Comparison of ENCODE assay signal across 9 cellular contexts in the genomic region with DNA sequence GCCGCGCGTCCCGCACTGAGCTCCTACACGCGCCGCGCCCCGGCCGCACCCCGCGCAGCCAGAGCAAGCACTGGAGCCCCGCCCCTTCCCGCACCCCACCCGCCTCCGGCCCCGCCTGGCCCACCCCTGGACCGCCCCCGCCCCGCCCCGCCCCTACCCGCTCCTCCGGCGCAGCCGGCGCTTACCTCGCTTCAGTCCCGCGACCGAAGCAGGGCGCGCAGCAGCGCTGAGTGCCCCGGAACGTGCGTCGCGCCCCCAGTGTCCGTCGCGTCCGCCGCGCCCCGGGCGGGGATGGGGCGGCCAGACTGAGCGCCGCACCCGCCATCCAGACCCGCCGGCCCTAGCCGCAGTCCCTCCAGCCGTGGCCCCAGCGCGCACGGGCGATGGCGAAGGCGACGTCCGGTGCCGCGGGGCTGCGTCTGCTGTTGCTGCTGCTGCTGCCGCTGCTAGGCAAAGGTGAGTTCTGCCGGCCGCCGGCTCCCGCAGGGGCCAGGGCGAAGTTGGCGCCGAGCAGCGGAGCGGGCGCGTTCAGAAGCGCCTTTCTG. TPM values are rescaled to one million over a fixed set of nuclear protein-coding genes. Genes with fewer than 3 reads are reported as not detected.
A peak's percentile ranks its signal among the peaks of the same experiment; 100 is the strongest.
DNase-seq lines count a peak whose midpoint lies in the region; ATAC-seq and TF ChIP-seq lines count a peak whose summit lies in the region.
"Had no signal": no experiment of that assay in that cellular context is flagged by ENCODE, and none has a peak within 500 bp of the region (broad histone marks: within the 10 kb centered on the region; RNA-seq: fewer than 3 reads in every experiment).

RET (plus strand) TSS at position 194 of the 545 bp plus-strand sequence; CDS start at position 384, 190 bp downstream.

- peak within 1 kb of the TSS; percentile 79 for H3K4me3 Mint-ChIP-seq in neural progenitor cell

- H3F3A ChIP-seq in neural progenitor cell (ENCODE audit: low read depth), result peaks cover 17% of the 10 kb centered on the region

- H3K27me3 Mint-ChIP-seq in neural progenitor cell (ENCODE audit: insufficient read depth, low read depth), result peaks cover 44% of the 10 kb centered on the region

- H3K4me1 ChIP-seq in RWPE2 (ENCODE audit: insufficient read depth, poor library complexity, severe bottlenecking) (no peaks in the 10 kb centered on the region), esophagus muscularis mucosa (peaks cover 0 to 27% (median 20%) of the 10 kb centered on the region in 4 donors), neural progenitor cell (no peaks in the 10 kb centered on the region)

- H4K20me1 ChIP-seq in neural progenitor cell (ENCODE audit: low read depth), result peaks cover 9% of the 10 kb centered on the region

- H3K27ac ChIP-seq in RWPE2 (ENCODE audit: poor library complexity, severe bottlenecking), result no peak within 1 kb of the TSS
- H3K27ac ChIP-seq in esophagus muscularis mucosa (replicated peaks in 1 of 4), result no peak within 1 kb of the TSS
- no peak within 1 kb of the TSS for H3K27ac ChIP-seq in neural progenitor cell
- H3K27ac ChIP-seq: C4-2B had no signal

- H3K27ac Mint-ChIP-seq in neural progenitor cell, result no peak within 1 kb of the TSS

- ATAC-seq in RWPE2 (ENCODE audit: low read depth) (peak; percentile 33), HG02884 (IDR thresholded peaks at IDR 0.05; ENCODE audit: unreplicated experiment) (no peak), HG03135 (IDR thresholded peaks at IDR 0.05; ENCODE audit: unreplicated experiment) (no peak), GM18907 (IDR thresholded peaks at IDR 0.05; ENCODE audit: unreplicated experiment) (no peak)

- no peak within 1 kb of the TSS for H3K9ac ChIP-seq in neural progenitor cell

- DNase-seq in NCI-H345 (lab: John Stamatoyannopoulos, UW) (peak; percentile 37), NCI-H345 treated with DMSO at 0.1 percent for 48 hours (lab: John Stamatoyannopoulos, UW; ENCODE audit: unreplicated experiment) (no peak), RWPE2 (ENCODE audit: low spot score) (no peak), esophagus muscularis mucosa (ENCODE audit: extremely low spot score) (no peak), neural progenitor cell (ENCODE audit: low spot score) (peak; percentile 84)

- TF ChIP-seq CTCF in RWPE2 (IDR thresholded peaks at IDR 0.05; ENCODE audit: poor library complexity, severe bottlenecking) (no peak), esophagus muscularis mucosa (IDR thresholded peaks at IDR 0.05) (no peak), neural progenitor cell (IDR thresholded peaks at IDR 0.05) (no peak)

- H3K27me3 ChIP-seq in RWPE2 (ENCODE audit: insufficient read depth, poor library complexity, severe bottlenecking) (peaks cover 30% of the 10 kb centered on the region), esophagus muscularis mucosa (peaks cover 0 to 99% (median 9%) of the 10 kb centered on the region in 4 donors), neural progenitor cell (peaks cover 53% of the 10 kb centered on the region)

- H3K36me3 ChIP-seq in RWPE2 (ENCODE audit: low read depth) (no peaks in the 10 kb centered on the region), esophagus muscularis mucosa (no peaks in the 10 kb centered on the region), neural progenitor cell (no peaks in the 10 kb centered on the region)

- H2AFZ ChIP-seq in neural progenitor cell (replicated peaks), result peak within 1 kb of the TSS; percentile 91

- no peaks in the 10 kb centered on the region for H3K9me3 ChIP-seq in RWPE2 (ENCODE audit: severe bottlenecking)
- H3K9me3 ChIP-seq in esophagus muscularis mucosa, result no peaks in the 10 kb centered on the region
- no peaks in the 10 kb centered on the region for H3K9me3 ChIP-seq in neural progenitor cell (ENCODE audit: low read depth)

- H3K4me2 ChIP-seq in neural progenitor cell, result peak within 1 kb of the TSS; percentile 100

- no peak for TF ChIP-seq POLR2A in esophagus muscularis mucosa (IDR thresholded peaks at IDR 0.05; ENCODE audit: low read depth)

- intact Hi-C loops in esophagus muscularis mucosa (cut with DNase I), result no loop called here

- H3K9me3 Mint-ChIP-seq in neural progenitor cell, result no peaks in the 10 kb centered on the region

- 1% methylated on average over 18 of the region's 78 CpGs for WGBS in esophagus muscularis mucosa

- H3K4me1 Mint-ChIP-seq in neural progenitor cell, result peaks cover 5% of the 10 kb centered on the region

- H3K79me2 ChIP-seq in neural progenitor cell (ENCODE audit: low read depth), result no peaks in the 10 kb centered on the region

- H3K36me3 Mint-ChIP-seq in neural progenitor cell, result no peaks in the 10 kb centered on the region

- TF ChIP-seq EP300 in esophagus muscularis mucosa (IDR thresholded peaks at IDR 0.05), result no peak

- H3K4me3 ChIP-seq in RWPE2 (ENCODE audit: severe bottlenecking) (peak within 1 kb of the TSS; percentile 36), esophagus muscularis mucosa (peak within 1 kb of the TSS; percentile 47 to 55 (median 52)), neural progenitor cell (peak within 1 kb of the TSS; percentile 78)

RNA-seq across cellular contexts. Expression of gene RET, which starts in this region (rescaled TPM):
- total RNA-seq in esophagus muscularis mucosa (1 to 10 TPM; 1.7 to 4.0 (median 3.0) TPM), neural progenitor cell (ENCODE audit: low replicate concordance) (1.4 and 2.7 TPM in 2 replicates)

Comparison
In these comparisons a context has a peak if more than half of its experiments do, and no peak if none do; other contexts are left out.
1. DNase-seq: peak in NCI-H345 (single experiment) and neural progenitor cell (single experiment); none in NCI-H345 treated with DMSO at 0.1 percent for 48 hours (single experiment), RWPE2 (single experiment) and esophagus muscularis mucosa (single experiment).
2. Peak in every context shown above with its lines, with median percentiles within 50 percentile points of each other: H3K4me3 ChIP-seq.